In genomic region chr17:358491-359133, GRCh38 we compare ENCODE assay signal across 16 cellular contexts.
"Had no signal": no experiment of that assay in that cellular context is flagged by ENCODE, and none has a peak within 500 bp of the region (broad histone marks: within the 10 kb centered on the region; RNA-seq: fewer than 3 reads in every experiment).

No MANE protein-coding gene starts in this region.

- H3K36me3 ChIP-seq: breast epithelium, gastrocnemius medialis, left ventricle myocardium inferior, ovary, tibial artery had no signal

- H3K27me3 Mint-ChIP-seq: activated CD4-positive, alpha-beta T cell treated with anti-CD3 and anti-CD28 coated beads, Interleukin-2, amount 10 ng/mL, durations not matched to agents 24 days and 14 days; effector memory CD8-positive, alpha-beta T cell; natural killer cell treated with Interleukin-12 subunit alpha and Interleukin-12 subunit beta and Interleukin-15 and Interleukin-18, amount 100 ng/mL, for 72 hours had no signal

- H3K9me3 ChIP-seq: breast epithelium, gastrocnemius medialis, left ventricle myocardium inferior, ovary, tibial artery had no signal

- H3K4me1 Mint-ChIP-seq: activated CD4-positive, alpha-beta T cell treated with anti-CD3 and anti-CD28 coated beads, Interleukin-2, amount 10 ng/mL, durations not matched to agents 24 days and 14 days; memory B cell; stimulated activated memory B cell treated with anti-CD40 and anti-IgM and Interleukin-4, amounts not matched to agents 10 μg/mL and 1 μg/mL and 100 μg/mL, for 72 hours had no signal

- H3K4me1 ChIP-seq: breast epithelium, tibial artery had no signal

- H3K4me3 Mint-ChIP-seq: activated CD4-positive, alpha-beta T cell treated with anti-CD3 and anti-CD28 coated beads, Interleukin-2, amount 10 ng/mL, durations not matched to agents 24 days and 14 days; effector memory CD8-positive, alpha-beta T cell; memory B cell; natural killer cell treated with Interleukin-12 subunit alpha and Interleukin-12 subunit beta and Interleukin-15 and Interleukin-18, amount 100 ng/mL, for 72 hours; stimulated activated memory B cell treated with anti-CD40 and anti-IgM and Interleukin-4, amounts not matched to agents 10 μg/mL and 1 μg/mL and 100 μg/mL, for 72 hours; T-helper 2 cell treated with Interferon-gamma antibody and Interleukin-4, amounts not matched to agents 5 μg/mL and 100 μg/mL, for 36 hours had no signal

- H3K27ac Mint-ChIP-seq: activated CD4-positive, alpha-beta T cell treated with anti-CD3 and anti-CD28 coated beads, Interleukin-2, amount 10 ng/mL, durations not matched to agents 24 days and 14 days; memory B cell; natural killer cell treated with Interleukin-12 subunit alpha and Interleukin-12 subunit beta and Interleukin-15 and Interleukin-18, amount 100 ng/mL, for 72 hours; stimulated activated memory B cell treated with anti-CD40 and anti-IgM and Interleukin-4, amounts not matched to agents 10 μg/mL and 1 μg/mL and 100 μg/mL, for 72 hours; T-helper 2 cell treated with Interferon-gamma antibody and Interleukin-4, amounts not matched to agents 5 μg/mL and 100 μg/mL, for 36 hours had no signal

- H3K9me3 Mint-ChIP-seq: memory B cell; natural killer cell treated with Interleukin-12 subunit alpha and Interleukin-12 subunit beta and Interleukin-15 and Interleukin-18, amount 100 ng/mL, for 72 hours; stimulated activated memory B cell treated with anti-CD40 and anti-IgM and Interleukin-4, amounts not matched to agents 10 μg/mL and 1 μg/mL and 100 μg/mL, for 72 hours had no signal

- H3K4me3 ChIP-seq: breast epithelium, gastrocnemius medialis, left ventricle myocardium inferior, ovary, tibial artery had no signal

- H3K36me3 Mint-ChIP-seq: memory B cell; natural killer cell treated with Interleukin-12 subunit alpha and Interleukin-12 subunit beta and Interleukin-15 and Interleukin-18, amount 100 ng/mL, for 72 hours; stimulated activated memory B cell treated with anti-CD40 and anti-IgM and Interleukin-4, amounts not matched to agents 10 μg/mL and 1 μg/mL and 100 μg/mL, for 72 hours had no signal

- H3K27me3 ChIP-seq: breast epithelium, gastrocnemius medialis, ovary had no signal

- H3K27ac ChIP-seq: breast epithelium, gastrocnemius medialis, left ventricle myocardium inferior, tibial artery had no signal

- DNase-seq: activated CD4-positive, alpha-beta T cell treated with anti-CD3 and anti-CD28 coated beads, Interleukin-2, amount 10 ng/mL, durations not matched to agents 24 days and 14 days; activated CD4-positive, CD25-positive, alpha-beta regulatory T cell; activated CD8-positive, alpha-beta memory T cell treated with anti-CD3 and anti-CD28 coated beads, Interleukin-2, amount 50 U/mL, for 48 hours; activated naive CD4-positive, alpha-beta T cell; anterior cingulate cortex; cerebellar nuclear complex; effector memory CD8-positive, alpha-beta T cell; gastrocnemius medialis; left ventricle myocardium inferior; tibial artery had no signal
